ENCODE assay signal across 13 cellular contexts in genomic region chr1:67855444-67855843, GRCh38.
"Had no signal": no experiment of that assay in that cellular context is flagged by ENCODE, and none has a peak within 500 bp of the region (broad histone marks: within the 10 kb centered on the region; RNA-seq: fewer than 3 reads in every experiment).

No MANE protein-coding gene starts in this region.

- H3K27me3 ChIP-seq: testis, upper lobe of right lung had no signal

- H3K4me3 ChIP-seq: testis, upper lobe of right lung had no signal

- DNase-seq: activated CD4-positive, alpha-beta memory T cell treated with anti-CD3 and anti-CD28 coated beads, Interleukin-2, amount 10 ng/mL, durations not matched to agents 7 days and 5 days; activated gamma-delta T cell treated with Interleukin-2 at 50 U/mL for 16 hours; activated naive CD8-positive, alpha-beta T cell treated with anti-CD3 and anti-CD28 coated beads for 36 hours; activated T-cell treated with anti-CD3 and anti-CD28 coated beads, Interleukin-2, amount 50 U/mL, for 72 hours; cortex of kidney; posterior cingulate gyrus; stimulated activated CD4-positive, alpha-beta T cell treated with anti-CD3 and anti-CD28 coated beads, Interleukin-15, amount 100 ng/mL, for 24 hours; stimulated activated CD4-positive, alpha-beta T cell treated with anti-CD3 and anti-CD28 coated beads, Interleukin-4, amount 100 ng/mL, for 24 hours; stimulated activated naive CD8-positive, alpha-beta T cell treated with anti-CD3 and anti-CD28 coated beads, Interleukin-15, amount 100 ng/mL, for 72 hours; T-helper 2 cell; testis; upper lobe of right lung had no signal

- H3K36me3 Mint-ChIP-seq: activated naive CD8-positive, alpha-beta T cell treated with anti-CD3 and anti-CD28 coated beads for 36 hours had no signal

- H3K4me1 ChIP-seq: testis had no signal

- H3K9me3 ChIP-seq: testis, upper lobe of right lung had no signal

- H3K4me3 Mint-ChIP-seq: activated CD4-positive, alpha-beta memory T cell treated with anti-CD3 and anti-CD28 coated beads, Interleukin-2, amount 10 ng/mL, durations not matched to agents 7 days and 5 days; activated naive CD8-positive, alpha-beta T cell treated with anti-CD3 and anti-CD28 coated beads for 36 hours; activated T-cell treated with anti-CD3 and anti-CD28 coated beads, Interleukin-2, amount 50 U/mL, for 72 hours; stimulated activated naive CD8-positive, alpha-beta T cell treated with anti-CD3 and anti-CD28 coated beads, Interleukin-15, amount 100 ng/mL, for 72 hours had no signal

- H3K27ac Mint-ChIP-seq: activated CD4-positive, alpha-beta memory T cell treated with anti-CD3 and anti-CD28 coated beads, Interleukin-2, amount 10 ng/mL, durations not matched to agents 7 days and 5 days; activated naive CD8-positive, alpha-beta T cell treated with anti-CD3 and anti-CD28 coated beads for 36 hours; activated T-cell treated with anti-CD3 and anti-CD28 coated beads, Interleukin-2, amount 50 U/mL, for 72 hours; stimulated activated naive CD8-positive, alpha-beta T cell treated with anti-CD3 and anti-CD28 coated beads, Interleukin-15, amount 100 ng/mL, for 72 hours had no signal

- H3K36me3 ChIP-seq: upper lobe of right lung had no signal

- ATAC-seq: activated T-cell treated with anti-CD3 and anti-CD28 coated beads, Interleukin-2, amount 50 U/mL, for 72 hours; left lobe of liver; stimulated activated naive CD8-positive, alpha-beta T cell treated with anti-CD3 and anti-CD28 coated beads, Interleukin-15, amount 100 ng/mL, for 72 hours; upper lobe of right lung had no signal

- H3K4me1 Mint-ChIP-seq: activated CD4-positive, alpha-beta memory T cell treated with anti-CD3 and anti-CD28 coated beads, Interleukin-2, amount 10 ng/mL, durations not matched to agents 7 days and 5 days; stimulated activated naive CD8-positive, alpha-beta T cell treated with anti-CD3 and anti-CD28 coated beads, Interleukin-15, amount 100 ng/mL, for 72 hours had no signal

- H3K9me3 Mint-ChIP-seq: activated CD4-positive, alpha-beta memory T cell treated with anti-CD3 and anti-CD28 coated beads, Interleukin-2, amount 10 ng/mL, durations not matched to agents 7 days and 5 days; activated naive CD8-positive, alpha-beta T cell treated with anti-CD3 and anti-CD28 coated beads for 36 hours; activated T-cell treated with anti-CD3 and anti-CD28 coated beads, Interleukin-2, amount 50 U/mL, for 72 hours; stimulated activated naive CD8-positive, alpha-beta T cell treated with anti-CD3 and anti-CD28 coated beads, Interleukin-15, amount 100 ng/mL, for 72 hours had no signal

- H3K27ac ChIP-seq: testis, upper lobe of right lung had no signal
